ENCODE assay signal across 1 cellular context in genomic region chr12:56998981-56999380, GRCh38.
TF ChIP-seq lines count a peak whose summit lies in the region.

No MANE protein-coding gene starts in this region.

TF ChIP-seq in GM12878, 131 proteins besides CTCF, POLR2A, EP300 and RAD21 (continued from another document):
- TF ChIP-seq BCLAF1 (IDR thresholded peaks at IDR 0.05) (no peak), MEF2B (IDR thresholded peaks at IDR 0.05; ENCODE audit: partially characterized antibody, poor library complexity, severe bottlenecking) (peak; percentile 35), STAT1 (conservative IDR thresholded peaks at IDR 0.05) (no peak), TBL1XR1 (IDR thresholded peaks at IDR 0.05; ENCODE audit: low read depth, low read length) (no peak), EGR1 (IDR thresholded peaks at IDR 0.05; ENCODE audit: borderline replicate concordance in 1 of 2, low read depth in 2 of 2, low read length in 2 of 2) (0 out of 3 replicates have a peak, but pooled peaks of 1 of the 2 experiments have one; percentile 27), SMC3 (IDR thresholded peaks at IDR 0.05; ENCODE audit: borderline replicate concordance, low read length) (no peak), USF1 (IDR thresholded peaks at IDR 0.05; ENCODE audit: borderline replicate concordance, extremely low read length, insufficient read depth, low read depth, low read length) (no peak), SPI1 (IDR thresholded peaks at IDR 0.05; ENCODE audit: borderline replicate concordance, insufficient read depth, low read depth, low read length) (no peak), RAD51 (IDR thresholded peaks at IDR 0.05) (no peak), CHD2 (IDR thresholded peaks at IDR 0.05; ENCODE audit: borderline replicate concordance, low read depth, low read length) (no peak), ZNF207 (IDR thresholded peaks at IDR 0.05; ENCODE audit: borderline replicate concordance) (no peak), SMAD1 (IDR thresholded peaks at IDR 0.05; ENCODE audit: low read depth, partially characterized antibody) (no peak), RELA (IDR thresholded peaks at IDR 0.05; ENCODE audit: borderline replicate concordance, partially characterized antibody) (no peak), MTA2 (IDR thresholded peaks at IDR 0.05; ENCODE audit: low read depth) (peak; percentile 68), YBX1 (IDR thresholded peaks at IDR 0.05) (no peak), NFYA (IDR thresholded peaks at IDR 0.05; ENCODE audit: borderline replicate concordance, low read depth, low read length) (no peak), IRF3 (IDR thresholded peaks at IDR 0.05) (no peak), TAF1 (IDR thresholded peaks at IDR 0.05; ENCODE audit: borderline replicate concordance, low read depth, low read length) (no peak), ZNF274 (IDR thresholded peaks at IDR 0.05; ENCODE audit: insufficient read depth, insufficient read length) (no peak)
